ENCODE assay signal across 10 cellular contexts in the genomic region with DNA sequence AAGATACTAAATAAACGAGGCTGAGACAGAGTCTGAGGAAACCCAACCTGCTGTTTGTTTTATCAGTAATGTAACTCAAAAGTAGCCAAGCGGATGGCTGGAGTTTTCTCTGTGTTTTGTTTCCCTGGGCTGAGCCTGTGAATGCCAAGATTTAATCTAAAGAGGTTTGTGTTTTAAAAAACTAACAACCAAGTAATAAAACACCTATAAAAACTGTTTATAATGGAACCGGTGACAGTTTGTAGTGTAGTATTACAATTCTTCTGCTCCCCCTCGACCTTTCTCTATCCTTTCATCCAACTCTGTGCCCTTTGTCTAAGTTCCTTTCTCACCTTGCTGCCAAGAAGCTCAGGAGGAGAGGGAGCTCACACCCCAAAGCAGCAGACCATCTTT. TPM values are rescaled to one million over a fixed set of nuclear protein-coding genes. Genes with fewer than 3 reads are reported as not detected.
DNase-seq lines count a peak whose midpoint lies in the region; ATAC-seq, FAIRE-seq and TF ChIP-seq lines count a peak whose summit lies in the region.
"Had no signal": no experiment of that assay in that cellular context is flagged by ENCODE, and none has a peak within 500 bp of the region (broad histone marks: within the 10 kb centered on the region; RNA-seq: fewer than 3 reads in every experiment).

No MANE protein-coding gene starts in this region.

- H3K9ac ChIP-seq in GM12878 (ENCODE audit: control insufficient read depth, insufficient read depth, low read length): no peak overlapping the region

- no peak for TF ChIP-seq EP300 in GM12878 (IDR thresholded peaks at IDR 0.05; ENCODE audit: borderline replicate concordance in 1 of 2, control insufficient read depth in 1 of 2, low read depth in 2 of 2, low read length in 2 of 2)

- TF ChIP-seq POLR2A in GM12878 (IDR thresholded peaks at IDR 0.05; ENCODE audit: low read depth, low read length): no peak

- no peak overlapping the region for H2AFZ ChIP-seq in GM12878 (ENCODE audit: control insufficient read depth, low read depth, low read length)

- RAD21 ChIA-PET in GM12878 (lab: Charles Lee; ENCODE audit: unreplicated experiment): interaction anchor here (1.0 to 1.6 kb wide), 7 partner anchors 17 to 154 kb away, joined by 3 to 5 read pairs (median 3); no protein-coding TSS in a partner anchor

- SMC1A ChIA-PET in GM12878 (lab: Charles Lee; ENCODE audit: uncharacterized antibody, unreplicated experiment): interaction anchor here (0.6 to 4.6 kb wide), 15 partner anchors 29 to 580 kb away, joined by 3 to 22 read pairs (median 3); no protein-coding TSS in a partner anchor

- 72% methylated on average over 4 of the region's 4 CpGs for whole genome bisulfite sequencing in GM12878 (ENCODE audit: insufficient coverage, insufficient replicate concordance, low lambda C conversion rate, missing lambda C conversion rate)

- BruUV-seq in GM12878 (replicated peaks; lab: Mats Ljungman, UMichigan): no TSS peak

- no peak for TF ChIP-seq CTCF in BE2C (IDR thresholded peaks at IDR 0.05; ENCODE audit: low read depth, low read length)
- no peak for TF ChIP-seq CTCF in HFF-Myc (IDR thresholded peaks at IDR 0.05; ENCODE audit: low read depth, low read length, missing control alignments)
- TF ChIP-seq CTCF in GM12878 (IDR thresholded peaks at IDR 0.05 in 2 of 3, conservative IDR thresholded peaks at IDR 0.05 in 1 of 3; ENCODE audit: control insufficient read depth in 2 of 3, extremely low read depth in 1 of 3, insufficient read depth in 1 of 3, low read depth in 3 of 3, low read length in 3 of 3): no peak
- TF ChIP-seq CTCF in nephron progenitor cell (IDR thresholded peaks at IDR 0.05): no peak

- H3K27me3 Mint-ChIP-seq in nephron progenitor cell (ENCODE audit: low read depth, poor library complexity): peaks cover 6% of the 10 kb centered on the region

- no peaks in the 10 kb centered on the region for H4K20me1 ChIP-seq in GM12878 (ENCODE audit: control insufficient read depth, insufficient read depth)

- H3K27ac ChIP-seq in GM12878 (ENCODE audit: control insufficient read depth, insufficient read depth): 0 out of 2 replicates have a peak overlapping the region, but pooled peaks have one; percentile 91

- H3K9me3 Mint-ChIP-seq in nephron progenitor cell: peaks cover 13% of the 10 kb centered on the region

- CTCF ChIA-PET in GM12878 (lab: Yijun Ruan, JAX): interaction anchor here (1.0 to 2.8 kb wide), 4 partner anchors 48 to 196 kb away, joined by 3 to 17 read pairs (median 4); no protein-coding TSS in a partner anchor

- peaks cover 16% of the 10 kb centered on the region for H3K36me3 Mint-ChIP-seq in nephron progenitor cell (ENCODE audit: low read depth)

- peak overlapping the region; percentile 82; the same call in 1 of the 2 replicates for H3K4me3 ChIP-seq in BE2C (ENCODE audit: low read depth, low read length)
- H3K4me3 ChIP-seq in HFF-Myc (replicated peaks; ENCODE audit: low read depth, low read length): peak overlapping the region; percentile 77
- H3K4me3 ChIP-seq in GM12878: peak overlapping the region; percentile 88; the same call in 1 of the 2 replicates

- in situ Hi-C loops in GM12878 (cut with MboI): no loop called here

- peak overlapping the region; percentile 13 for H3K27ac Mint-ChIP-seq in nephron progenitor cell

- no peaks in the 10 kb centered on the region for H3K27me3 ChIP-seq in BE2C
- no peaks in the 10 kb centered on the region for H3K27me3 ChIP-seq in GM12878 (replicated peaks in 1 of 2; ENCODE audit: control insufficient read depth in 2 of 2, insufficient read depth in 2 of 2, low read length in 1 of 2)

- H3K4me1 Mint-ChIP-seq in nephron progenitor cell: peaks cover 51% of the 10 kb centered on the region

- FAIRE-seq in GM12878 (lab: Jason Lieb, UNC): no peak

- no peak for TF ChIP-seq RAD21 in GM12878 (IDR thresholded peaks at IDR 0.05; ENCODE audit: insufficient read depth, low read depth, low read length)

- DNase-seq in BE2C (no peak), HFF-Myc (ENCODE audit: extremely low read depth, low read depth) (no peak), GM12878 (ENCODE audit: low read depth, low spot score) (no peak), nephron progenitor cell (no peak), NOMO-1 treated with dmso at 0.1 percent for 144 hours (lab: John Stamatoyannopoulos, UW; ENCODE audit: unreplicated experiment) (no peak), NCI-H146 treated with DMSO at 0.1 percent for 48 hours (lab: John Stamatoyannopoulos, UW; ENCODE audit: unreplicated experiment) (no peak), GM03348 (ENCODE audit: low spot score) (no peak), NCI-H2171 treated with DMSO at 0.1 percent for 48 hours (lab: John Stamatoyannopoulos, UW) (no peak)
- DNase-seq: GDM1, NCI-H774 had no signal

- POLR2A ChIA-PET in GM12878 (lab: Charles Lee): interaction anchor here (0.6 kb wide), 1 partner anchor 643 kb away, joined by 7 read pairs; no protein-coding TSS in a partner anchor

- peak overlapping the region; percentile 94 for H3K4me2 ChIP-seq in GM12878 (ENCODE audit: control insufficient read depth, insufficient read depth)

- H3K79me2 ChIP-seq in GM12878 (ENCODE audit: control insufficient read depth, insufficient read depth, low read length): peaks cover 24% of the 10 kb centered on the region

- H3K36me3 ChIP-seq in BE2C: no peaks in the 10 kb centered on the region
- no peaks in the 10 kb centered on the region for H3K36me3 ChIP-seq in GM12878 (ENCODE audit: control insufficient read depth in 2 of 2, insufficient read depth in 2 of 2, low read length in 1 of 2)

- H3K9me3 ChIP-seq in BE2C: no peaks in the 10 kb centered on the region
- no peaks in the 10 kb centered on the region for H3K9me3 ChIP-seq in GM12878 (replicated peaks; ENCODE audit: control insufficient read depth, insufficient read depth, low read length)

- H3K4me1 ChIP-seq in BE2C (peaks cover 23% of the 10 kb centered on the region), GM12878 (ENCODE audit: control insufficient read depth, insufficient read depth, low read length) (peaks cover 9% of the 10 kb centered on the region; the same call in 1 of the 2 replicates)

- intact Hi-C loops in GM12878 (cut with micrococcal nuclease; ENCODE audit: unreplicated experiment): loop anchor here (10.0 kb wide), 2 partner anchors 399 to 669 kb away; a partner anchor contains a TSS

- no peak for ATAC-seq in GM12878

- peak overlapping the region; percentile 83 for H3K4me3 Mint-ChIP-seq in nephron progenitor cell

TF ChIP-seq in GM12878, 131 proteins besides CTCF, POLR2A, EP300 and RAD21 (continues in another document):
- TF ChIP-seq, protein P1, sequence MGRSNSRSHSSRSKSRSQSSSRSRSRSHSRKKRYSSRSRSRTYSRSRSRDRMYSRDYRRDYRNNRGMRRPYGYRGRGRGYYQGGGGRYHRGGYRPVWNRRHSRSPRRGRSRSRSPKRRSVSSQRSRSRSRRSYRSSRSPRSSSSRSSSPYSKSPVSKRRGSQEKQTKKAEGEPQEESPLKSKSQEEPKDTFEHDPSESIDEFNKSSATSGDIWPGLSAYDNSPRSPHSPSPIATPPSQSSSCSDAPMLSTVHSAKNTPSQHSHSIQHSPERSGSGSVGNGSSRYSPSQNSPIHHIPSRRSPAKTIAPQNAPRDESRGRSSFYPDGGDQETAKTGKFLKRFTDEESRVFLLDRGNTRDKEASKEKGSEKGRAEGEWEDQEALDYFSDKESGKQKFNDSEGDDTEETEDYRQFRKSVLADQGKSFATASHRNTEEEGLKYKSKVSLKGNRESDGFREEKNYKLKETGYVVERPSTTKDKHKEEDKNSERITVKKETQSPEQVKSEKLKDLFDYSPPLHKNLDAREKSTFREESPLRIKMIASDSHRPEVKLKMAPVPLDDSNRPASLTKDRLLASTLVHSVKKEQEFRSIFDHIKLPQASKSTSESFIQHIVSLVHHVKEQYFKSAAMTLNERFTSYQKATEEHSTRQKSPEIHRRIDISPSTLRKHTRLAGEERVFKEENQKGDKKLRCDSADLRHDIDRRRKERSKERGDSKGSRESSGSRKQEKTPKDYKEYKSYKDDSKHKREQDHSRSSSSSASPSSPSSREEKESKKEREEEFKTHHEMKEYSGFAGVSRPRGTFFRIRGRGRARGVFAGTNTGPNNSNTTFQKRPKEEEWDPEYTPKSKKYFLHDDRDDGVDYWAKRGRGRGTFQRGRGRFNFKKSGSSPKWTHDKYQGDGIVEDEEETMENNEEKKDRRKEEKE (IDR thresholded peaks at IDR 0.05): no peak
- TF ChIP-seq STAT3 (IDR thresholded peaks at IDR 0.05; ENCODE audit: low read depth, low read length) (no peak), RBBP5 (conservative IDR thresholded peaks at IDR 0.05) (no peak)

RNA-seq across cellular contexts. Expression of a gene that starts 2.6 kb away (rescaled TPM):
- 18.0 TPM for polyA plus RNA-seq in BE2C (2012; ENCODE audit: insufficient read depth, insufficient read length, low read depth)
- total RNA-seq in GM12878 (2013; cell fraction: nucleolus; rRNA removed): 303 and 315 TPM in 2 replicates
- 16.5 and 18.3 TPM in 2 replicates for total RNA-seq in GM12878 (2014; rRNA removed)
- total RNA-seq in GM12878 (2014; rRNA removed; fragmentation: Illumina TruSeq; extraction: Trizol): 16.7 and 17.5 TPM in 2 replicates
- 22.6 and 24.8 TPM in 2 replicates for total RNA-seq in GM12878 (2021)
- polyA plus RNA-seq in GM12878 (2011; ENCODE audit: low read depth): 8.5 TPM
- polyA plus RNA-seq in GM12878 (2011; rRNA removed): 6.7 and 7.6 TPM in 2 replicates
- polyA plus RNA-seq in GM12878 (2011; cell fraction: cytosol; rRNA removed): 5.8 and 9.8 TPM in 2 replicates
- polyA plus RNA-seq in GM12878 (2011; cell fraction: nucleus; rRNA removed): 17.1 and 23.0 TPM in 2 replicates
- polyA plus RNA-seq in GM12878 (2012): 10.5 and 12.2 TPM in 2 replicates
- 17.6 and 19.1 TPM in 2 replicates for polyA plus RNA-seq in GM12878 (2014; fragmentation: Illumina TruSeq; extraction: Trizol)
- 1 to 10 TPM; 2.7 to 5.3 TPM for polyA plus RNA-seq in GM12878 (2014; fragmentation: Nextera tagmentation; extraction: Ambion mirVana)
- 8.1 and 9.7 TPM in 2 replicates for polyA plus RNA-seq in GM12878 (2014; rRNA removed)
- polyA plus RNA-seq in GM12878 (2016; fragmentation: Nextera tagmentation; extraction: Ambion mirVana): 10 to 100 TPM; 15.0 to 17.4 TPM
- polyA minus RNA-seq in GM12878 (2011; rRNA and poly(A)+ RNA removed): 42.9 and 45.0 TPM in 2 replicates
- polyA minus RNA-seq in GM12878 (2011; cell fraction: cytosol; rRNA and poly(A)+ RNA removed): 7.9 and 9.0 TPM in 2 replicates
- polyA minus RNA-seq in GM12878 (2011; cell fraction: nucleus; rRNA and poly(A)+ RNA removed): 53.1 and 90.8 TPM in 2 replicates
